In genomic region chr9:92293452-92294296, GRCh38 we compare ENCODE assay signal across 1 cellular context.
A peak's percentile ranks its signal among the peaks of the same experiment; 100 is the strongest.
TF ChIP-seq lines count a peak whose summit lies in the region.

IARS1 (minus strand) TSS chr9:92293697; CDS start chr9:92289419, 4,278 bp downstream.

TF ChIP-seq in HepG2, 621 proteins besides CTCF, POLR2A, EP300 and RAD21 (continued from another document and continues in another):
- TF ChIP-seq FUBP1 (CRISPR knock-in tag; IDR thresholded peaks at IDR 0.05; ENCODE audit: borderline replicate concordance): no peak
- peak; percentile 67; the same call in 1 of the 2 replicates for TF ChIP-seq ZNF619 (CRISPR knock-in tag; IDR thresholded peaks at IDR 0.05)
- TF ChIP-seq ZNF430 (CRISPR knock-in tag; IDR thresholded peaks at IDR 0.05): peak; percentile 74; the same call in 1 of the 2 replicates
- 0 out of 2 replicates have a peak, but pooled peaks have one; percentile 4 for TF ChIP-seq MAFF (IDR thresholded peaks at IDR 0.05; ENCODE audit: low read depth, low read length)
- 0 out of 2 replicates have a peak, but pooled peaks have one; percentile 23 for TF ChIP-seq THAP7 (CRISPR knock-in tag; IDR thresholded peaks at IDR 0.05)
- TF ChIP-seq FOXC1 (CRISPR knock-in tag; IDR thresholded peaks at IDR 0.05; ENCODE audit: borderline replicate concordance): peak; percentile 89; the same call in 1 of the 2 replicates
- peak; percentile 63; the same call in 1 of the 2 replicates for TF ChIP-seq ZNF616 (CRISPR knock-in tag; IDR thresholded peaks at IDR 0.05; ENCODE audit: low read depth)
- peak; percentile 30; the same call in 1 of the 2 replicates for TF ChIP-seq ZNF740 (CRISPR knock-in tag; IDR thresholded peaks at IDR 0.05)
- TF ChIP-seq ZNF687 (CRISPR knock-in tag; IDR thresholded peaks at IDR 0.05): peak; percentile 99
- TF ChIP-seq PHB2 (IDR thresholded peaks at IDR 0.05; ENCODE audit: partially characterized antibody): no peak
- TF ChIP-seq KLF15 (CRISPR knock-in tag; IDR thresholded peaks at IDR 0.05; ENCODE audit: borderline replicate concordance): peak; percentile 87
- TF ChIP-seq, protein P1, sequence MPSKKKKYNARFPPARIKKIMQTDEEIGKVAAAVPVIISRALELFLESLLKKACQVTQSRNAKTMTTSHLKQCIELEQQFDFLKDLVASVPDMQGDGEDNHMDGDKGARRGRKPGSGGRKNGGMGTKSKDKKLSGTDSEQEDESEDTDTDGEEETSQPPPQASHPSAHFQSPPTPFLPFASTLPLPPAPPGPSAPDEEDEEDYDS (CRISPR knock-in tag; IDR thresholded peaks at IDR 0.05): peak; percentile 93
- peak; percentile 91 for TF ChIP-seq ZNF264 (CRISPR knock-in tag; IDR thresholded peaks at IDR 0.05)
- peak; percentile 96 for TF ChIP-seq ZNF33B (CRISPR knock-in tag; IDR thresholded peaks at IDR 0.05)
- no peak for TF ChIP-seq SCMH1 (CRISPR knock-in tag; IDR thresholded peaks at IDR 0.05; ENCODE audit: borderline replicate concordance)
- peak; percentile 100 for TF ChIP-seq CEBPG (CRISPR knock-in tag; IDR thresholded peaks at IDR 0.05)
- no peak for TF ChIP-seq U2AF2 (IDR thresholded peaks at IDR 0.05; ENCODE audit: low read depth, low read length)
- no peak for TF ChIP-seq ZBTB21 (CRISPR knock-in tag; IDR thresholded peaks at IDR 0.05)
- TF ChIP-seq ZBTB14 (CRISPR knock-in tag; IDR thresholded peaks at IDR 0.05): peak; percentile 20; the same call in 1 of the 2 replicates
- peak; percentile 72 for TF ChIP-seq HNRNPL (IDR thresholded peaks at IDR 0.05; ENCODE audit: low read depth, low read length)
- no peak for TF ChIP-seq NFATC3 (CRISPR knock-in tag; IDR thresholded peaks at IDR 0.05)
- peak; percentile 96 for TF ChIP-seq CCDC6 (CRISPR knock-in tag; IDR thresholded peaks at IDR 0.05)
- TF ChIP-seq, protein P2, sequence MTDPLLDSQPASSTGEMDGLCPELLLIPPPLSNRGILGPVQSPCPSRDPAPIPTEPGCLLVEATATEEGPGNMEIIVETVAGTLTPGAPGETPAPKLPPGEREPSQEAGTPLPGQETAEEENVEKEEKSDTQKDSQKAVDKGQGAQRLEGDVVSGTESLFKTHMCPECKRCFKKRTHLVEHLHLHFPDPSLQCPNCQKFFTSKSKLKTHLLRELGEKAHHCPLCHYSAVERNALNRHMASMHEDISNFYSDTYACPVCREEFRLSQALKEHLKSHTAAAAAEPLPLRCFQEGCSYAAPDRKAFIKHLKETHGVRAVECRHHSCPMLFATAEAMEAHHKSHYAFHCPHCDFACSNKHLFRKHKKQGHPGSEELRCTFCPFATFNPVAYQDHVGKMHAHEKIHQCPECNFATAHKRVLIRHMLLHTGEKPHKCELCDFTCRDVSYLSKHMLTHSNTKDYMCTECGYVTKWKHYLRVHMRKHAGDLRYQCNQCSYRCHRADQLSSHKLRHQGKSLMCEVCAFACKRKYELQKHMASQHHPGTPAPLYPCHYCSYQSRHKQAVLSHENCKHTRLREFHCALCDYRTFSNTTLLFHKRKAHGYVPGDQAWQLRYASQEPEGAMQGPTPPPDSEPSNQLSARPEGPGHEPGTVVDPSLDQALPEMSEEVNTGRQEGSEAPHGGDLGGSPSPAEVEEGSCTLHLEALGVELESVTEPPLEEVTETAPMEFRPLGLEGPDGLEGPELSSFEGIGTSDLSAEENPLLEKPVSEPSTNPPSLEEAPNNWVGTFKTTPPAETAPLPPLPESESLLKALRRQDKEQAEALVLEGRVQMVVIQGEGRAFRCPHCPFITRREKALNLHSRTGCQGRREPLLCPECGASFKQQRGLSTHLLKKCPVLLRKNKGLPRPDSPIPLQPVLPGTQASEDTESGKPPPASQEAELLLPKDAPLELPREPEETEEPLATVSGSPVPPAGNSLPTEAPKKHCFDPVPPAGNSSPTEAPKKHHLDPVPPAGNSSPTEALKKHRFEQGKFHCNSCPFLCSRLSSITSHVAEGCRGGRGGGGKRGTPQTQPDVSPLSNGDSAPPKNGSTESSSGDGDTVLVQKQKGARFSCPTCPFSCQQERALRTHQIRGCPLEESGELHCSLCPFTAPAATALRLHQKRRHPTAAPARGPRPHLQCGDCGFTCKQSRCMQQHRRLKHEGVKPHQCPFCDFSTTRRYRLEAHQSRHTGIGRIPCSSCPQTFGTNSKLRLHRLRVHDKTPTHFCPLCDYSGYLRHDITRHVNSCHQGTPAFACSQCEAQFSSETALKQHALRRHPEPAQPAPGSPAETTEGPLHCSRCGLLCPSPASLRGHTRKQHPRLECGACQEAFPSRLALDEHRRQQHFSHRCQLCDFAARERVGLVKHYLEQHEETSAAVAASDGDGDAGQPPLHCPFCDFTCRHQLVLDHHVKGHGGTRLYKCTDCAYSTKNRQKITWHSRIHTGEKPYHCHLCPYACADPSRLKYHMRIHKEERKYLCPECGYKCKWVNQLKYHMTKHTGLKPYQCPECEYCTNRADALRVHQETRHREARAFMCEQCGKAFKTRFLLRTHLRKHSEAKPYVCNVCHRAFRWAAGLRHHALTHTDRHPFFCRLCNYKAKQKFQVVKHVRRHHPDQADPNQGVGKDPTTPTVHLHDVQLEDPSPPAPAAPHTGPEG (CRISPR knock-in tag; IDR thresholded peaks at IDR 0.05): no peak; the same call in 1 of the 2 replicates
- TF ChIP-seq RXRA (CRISPR knock-in tag; IDR thresholded peaks at IDR 0.05): peak; percentile 78
- peak; percentile 66; the same call in 1 of the 2 replicates for TF ChIP-seq MIXL1 (CRISPR knock-in tag; IDR thresholded peaks at IDR 0.05)
- TF ChIP-seq, protein P3, sequence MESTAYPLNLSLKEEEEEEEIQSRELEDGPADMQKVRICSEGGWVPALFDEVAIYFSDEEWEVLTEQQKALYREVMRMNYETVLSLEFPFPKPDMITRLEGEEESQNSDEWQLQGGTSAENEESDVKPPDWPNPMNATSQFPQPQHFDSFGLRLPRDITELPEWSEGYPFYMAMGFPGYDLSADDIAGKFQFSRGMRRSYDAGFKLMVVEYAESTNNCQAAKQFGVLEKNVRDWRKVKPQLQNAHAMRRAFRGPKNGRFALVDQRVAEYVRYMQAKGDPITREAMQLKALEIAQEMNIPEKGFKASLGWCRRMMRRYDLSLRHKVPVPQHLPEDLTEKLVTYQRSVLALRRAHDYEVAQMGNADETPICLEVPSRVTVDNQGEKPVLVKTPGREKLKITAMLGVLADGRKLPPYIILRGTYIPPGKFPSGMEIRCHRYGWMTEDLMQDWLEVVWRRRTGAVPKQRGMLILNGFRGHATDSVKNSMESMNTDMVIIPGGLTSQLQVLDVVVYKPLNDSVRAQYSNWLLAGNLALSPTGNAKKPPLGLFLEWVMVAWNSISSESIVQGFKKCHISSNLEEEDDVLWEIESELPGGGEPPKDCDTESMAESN (CRISPR knock-in tag; conservative IDR thresholded peaks at IDR 0.05): peak; percentile 98
- peak; percentile 99 for TF ChIP-seq ZSCAN20 (CRISPR knock-in tag; IDR thresholded peaks at IDR 0.05; ENCODE audit: borderline replicate concordance)
- TF ChIP-seq, protein P4, sequence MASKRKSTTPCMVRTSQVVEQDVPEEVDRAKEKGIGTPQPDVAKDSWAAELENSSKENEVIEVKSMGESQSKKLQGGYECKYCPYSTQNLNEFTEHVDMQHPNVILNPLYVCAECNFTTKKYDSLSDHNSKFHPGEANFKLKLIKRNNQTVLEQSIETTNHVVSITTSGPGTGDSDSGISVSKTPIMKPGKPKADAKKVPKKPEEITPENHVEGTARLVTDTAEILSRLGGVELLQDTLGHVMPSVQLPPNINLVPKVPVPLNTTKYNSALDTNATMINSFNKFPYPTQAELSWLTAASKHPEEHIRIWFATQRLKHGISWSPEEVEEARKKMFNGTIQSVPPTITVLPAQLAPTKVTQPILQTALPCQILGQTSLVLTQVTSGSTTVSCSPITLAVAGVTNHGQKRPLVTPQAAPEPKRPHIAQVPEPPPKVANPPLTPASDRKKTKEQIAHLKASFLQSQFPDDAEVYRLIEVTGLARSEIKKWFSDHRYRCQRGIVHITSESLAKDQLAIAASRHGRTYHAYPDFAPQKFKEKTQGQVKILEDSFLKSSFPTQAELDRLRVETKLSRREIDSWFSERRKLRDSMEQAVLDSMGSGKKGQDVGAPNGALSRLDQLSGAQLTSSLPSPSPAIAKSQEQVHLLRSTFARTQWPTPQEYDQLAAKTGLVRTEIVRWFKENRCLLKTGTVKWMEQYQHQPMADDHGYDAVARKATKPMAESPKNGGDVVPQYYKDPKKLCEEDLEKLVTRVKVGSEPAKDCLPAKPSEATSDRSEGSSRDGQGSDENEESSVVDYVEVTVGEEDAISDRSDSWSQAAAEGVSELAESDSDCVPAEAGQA (IDR thresholded peaks at IDR 0.05; ENCODE audit: low read depth): no peak; the same call in 1 of the 2 replicates
- TF ChIP-seq, protein P4 (CRISPR knock-in tag; IDR thresholded peaks at IDR 0.05; ENCODE audit: borderline replicate concordance): no peak; the same call in none of the 2 replicates
- peak; percentile 91 for TF ChIP-seq ZSCAN21 (CRISPR knock-in tag; IDR thresholded peaks at IDR 0.05; ENCODE audit: borderline replicate concordance)
- peak; percentile 90; the same call in 1 of the 2 replicates for TF ChIP-seq THYN1 (CRISPR knock-in tag; IDR thresholded peaks at IDR 0.05; ENCODE audit: borderline replicate concordance, low read depth)
- no peak for TF ChIP-seq ZKSCAN5 (CRISPR knock-in tag; IDR thresholded peaks at IDR 0.05)
- no peak; the same call in 1 of the 2 replicates for TF ChIP-seq ZNF747 (CRISPR knock-in tag; IDR thresholded peaks at IDR 0.05; ENCODE audit: borderline replicate concordance)
- no peak for TF ChIP-seq ATM (IDR thresholded peaks at IDR 0.05; ENCODE audit: borderline replicate concordance)
- TF ChIP-seq ZBTB20 (CRISPR knock-in tag; IDR thresholded peaks at IDR 0.05; ENCODE audit: borderline replicate concordance, low read depth): peak; percentile 70
